In the genomic region with DNA sequence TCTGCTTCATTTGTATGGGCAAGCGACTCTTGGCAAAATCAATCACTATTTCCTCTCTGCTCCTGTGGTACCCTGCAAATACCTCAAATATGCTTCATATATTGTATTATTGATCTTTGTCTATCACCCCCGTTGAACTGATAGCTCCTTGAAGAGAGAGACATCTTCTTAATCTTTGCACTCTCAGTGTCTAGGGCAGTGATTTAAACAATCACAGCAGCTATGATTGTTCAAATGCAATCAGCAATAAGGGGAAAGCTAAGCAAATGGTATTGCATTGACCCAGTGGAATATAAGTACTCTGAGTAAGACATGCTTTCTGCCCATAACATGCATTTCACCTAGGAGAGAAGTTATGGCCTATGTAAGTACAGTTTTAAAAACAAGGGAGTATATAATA, we compare ENCODE assay signal across 8 cellular contexts.
"Had no signal": no experiment of that assay in that cellular context is flagged by ENCODE, and none has a peak within 500 bp of the region (broad histone marks: within the 10 kb centered on the region; RNA-seq: fewer than 3 reads in every experiment).

No MANE protein-coding gene starts in this region.

- H3K4me1 Mint-ChIP-seq: GM23338 had no signal

- H3K4me3 Mint-ChIP-seq: GM23338, HFFc6, IgD-negative memory B cell had no signal

- H3K27ac Mint-ChIP-seq: GM23338, HFFc6, IgD-negative memory B cell had no signal

- H3K27me3 Mint-ChIP-seq: IgD-negative memory B cell had no signal

- ATAC-seq: GM23338, HCT116, HepG2 had no signal

- H3K27ac ChIP-seq: HL-60 had no signal

- DNase-seq: H7, HFFc6, KG1 had no signal

- H3K9me3 Mint-ChIP-seq: IgD-negative memory B cell had no signal
